ENCODE assay signal across 19 cellular contexts in genomic region chr5:84130006-84130580, GRCh38.
DNase-seq lines count a peak whose midpoint lies in the region; ATAC-seq and TF ChIP-seq lines count a peak whose summit lies in the region.
"Had no signal": no experiment of that assay in that cellular context is flagged by ENCODE, and none has a peak within 500 bp of the region (broad histone marks: within the 10 kb centered on the region; RNA-seq: fewer than 3 reads in every experiment).

No MANE protein-coding gene starts in this region.

- no peak for TF ChIP-seq POLR2A in stomach (IDR thresholded peaks at IDR 0.05)
- no peak for TF ChIP-seq POLR2A in upper lobe of left lung (IDR thresholded peaks at IDR 0.05)

- WGBS in stomach, 5 donors, result 31 to 63% (median 49%) methylated on average over 3 of the region's 3 CpGs
- 70 to 83% methylated on average over 3 of the region's 3 CpGs for WGBS in upper lobe of left lung, 2 donors

- H3K27me3 ChIP-seq in dorsolateral prefrontal cortex (no peaks in the 10 kb centered on the region), stomach (no peaks in the 10 kb centered on the region), upper lobe of left lung (no peaks in the 10 kb centered on the region)

- no peak for TF ChIP-seq EP300 in stomach (IDR thresholded peaks at IDR 0.05)
- TF ChIP-seq EP300 in upper lobe of left lung (IDR thresholded peaks at IDR 0.05), result no peak

- no peaks in the 10 kb centered on the region for H3K36me3 Mint-ChIP-seq in activated CD4-positive, alpha-beta T cell treated with anti-CD3 and anti-CD28 coated beads for 36 hours (ENCODE audit: low read depth)
- H3K36me3 Mint-ChIP-seq: CD14-positive monocyte had no signal

- peak overlapping the region; percentile 52 for H3K27ac ChIP-seq in 22Rv1
- peak overlapping the region in 52 of 59 donors; percentile 4 to 84 (median 64) for H3K27ac ChIP-seq in dorsolateral prefrontal cortex
- H3K27ac ChIP-seq in stomach, result no peak overlapping the region
- H3K27ac ChIP-seq in upper lobe of left lung, result no peak overlapping the region
- H3K27ac ChIP-seq: A549 had no signal

- no peaks in the 10 kb centered on the region for H3K4me1 ChIP-seq in stomach
- peaks cover 0 to 5% (median 0%) of the 10 kb centered on the region in 4 donors for H3K4me1 ChIP-seq in upper lobe of left lung
- H3K4me1 ChIP-seq: A549 had no signal

- no peak overlapping the region for H3K27ac Mint-ChIP-seq in activated CD4-positive, alpha-beta T cell treated with anti-CD3 and anti-CD28 coated beads for 36 hours
- H3K27ac Mint-ChIP-seq: CD14-positive monocyte, HFFc6 had no signal

- H3K4me1 Mint-ChIP-seq in activated CD4-positive, alpha-beta T cell treated with anti-CD3 and anti-CD28 coated beads for 36 hours, result no peaks in the 10 kb centered on the region
- H3K4me1 Mint-ChIP-seq: CD14-positive monocyte had no signal

- H3K36me3 ChIP-seq in stomach (no peaks in the 10 kb centered on the region), upper lobe of left lung (no peaks in the 10 kb centered on the region)

- no peak overlapping the region for H3K4me3 Mint-ChIP-seq in activated CD4-positive, alpha-beta T cell treated with anti-CD3 and anti-CD28 coated beads for 36 hours
- H3K4me3 Mint-ChIP-seq: CD14-positive monocyte, HFFc6 had no signal

- H3K4me3 ChIP-seq in LNCaP clone FGC (ENCODE audit: low read depth, low read length) (no peak overlapping the region), dorsolateral prefrontal cortex (no peak overlapping the region), stomach (no peak overlapping the region), upper lobe of left lung (no peak overlapping the region)
- H3K4me3 ChIP-seq: A549 had no signal

- POLR2A ChIA-PET in activated CD4-positive, alpha-beta T cell treated with anti-CD3 and anti-CD28 coated beads for 36 hours (lab: Charles Lee), result no interaction called here

- H3K27me3 Mint-ChIP-seq in activated CD4-positive, alpha-beta T cell treated with anti-CD3 and anti-CD28 coated beads for 36 hours, result no peaks in the 10 kb centered on the region

- H3K9me3 ChIP-seq in stomach, result no peaks in the 10 kb centered on the region
- H3K9me3 ChIP-seq in upper lobe of left lung, result no peaks in the 10 kb centered on the region
- H3K9me3 ChIP-seq: A549 had no signal

- intact Hi-C loops in dorsolateral prefrontal cortex (cut with DNase I) (no loop called here), stomach (cut with DNase I; ENCODE audit: low total_unique reads) (no loop called here)
- intact Hi-C loops in activated CD4-positive, alpha-beta T cell treated with anti-CD3 and anti-CD28 coated beads for 36 hours (cut with DNase I, micrococcal nuclease), result no loop called here

- TF ChIP-seq CTCF in 22Rv1 (IDR thresholded peaks at IDR 0.05) (no peak), LNCaP clone FGC (IDR thresholded peaks at IDR 0.05; ENCODE audit: control insufficient read depth, extremely low read depth, insufficient read depth) (no peak), dorsolateral prefrontal cortex (IDR thresholded peaks at IDR 0.05 in 54 of 56, conservative IDR thresholded peaks at IDR 0.05 in 2 of 56; ENCODE audit: low read depth in 1 of 56, partially characterized antibody in 56 of 56) (no peak), stomach (IDR thresholded peaks at IDR 0.05) (no peak), upper lobe of left lung (IDR thresholded peaks at IDR 0.05) (no peak)

- no peaks in the 10 kb centered on the region for H3K9me3 Mint-ChIP-seq in activated CD4-positive, alpha-beta T cell treated with anti-CD3 and anti-CD28 coated beads for 36 hours (ENCODE audit: low read depth)

- no peak for ATAC-seq in activated CD4-positive, alpha-beta T cell treated with anti-CD3 and anti-CD28 coated beads for 36 hours
- no peak for ATAC-seq in upper lobe of left lung (ENCODE audit: low FRiP score in 2 of 2)
- ATAC-seq: A549, Panc1 had no signal

- DNase-seq in LNCaP clone FGC (ENCODE audit: low read depth) (peak; percentile 50), dorsolateral prefrontal cortex (no peak), medulla oblongata (ENCODE audit: extremely low spot score) (peak; percentile 14), stomach (no peak), upper lobe of left lung (no peak), GM03348 (ENCODE audit: low spot score) (no peak)
- no peak for DNase-seq in activated CD4-positive, alpha-beta T cell treated with anti-CD3 and anti-CD28 coated beads for 36 hours
- DNase-seq: AML-193, COR-L47, DMS153, HFFc6, NCI-H1105, NCI-H1694, NCI-H510A treated with DMSO at 0.1 percent for 48 hours, Right ventricle myocardium superior had no signal

- CTCF ChIA-PET in activated CD4-positive, alpha-beta T cell treated with anti-CD3 and anti-CD28 coated beads for 36 hours (lab: Charles Lee), result no interaction called here

Comparison
In these comparisons a context has a peak if more than half of its experiments do, and no peak if none do; other contexts are left out.
1. H3K27ac ChIP-seq: peak in 22Rv1 (single experiment) and dorsolateral prefrontal cortex (52 of 59); none in stomach (0 of 5) and upper lobe of left lung (0 of 4).
2. DNase-seq: peak in LNCaP clone FGC (single experiment) and medulla oblongata (single experiment); none in dorsolateral prefrontal cortex (0 of 10), activated CD4-positive, alpha-beta T cell treated with anti-CD3 and anti-CD28 coated beads for 36 hours (single experiment), stomach (single experiment), upper lobe of left lung (0 of 2) and GM03348 (single experiment).